In genomic region chr3:64889991-64890390, GRCh38 we compare ENCODE assay signal across 1 cellular context.
TF ChIP-seq lines count a peak whose summit lies in the region.

No MANE protein-coding gene starts in this region.

TF ChIP-seq in SK-N-SH treated with all-trans-retinoic acid at 6 μM for 48 hours, 23 proteins besides CTCF, POLR2A, EP300 and RAD21 (continued from another document):
- TF ChIP-seq TSHZ2 (CRISPR knock-in tag; IDR thresholded peaks at IDR 0.05): no peak
- no peak for TF ChIP-seq TCF4 (CRISPR knock-in tag; IDR thresholded peaks at IDR 0.05; ENCODE audit: borderline replicate concordance)
